27 cellular contexts compared by ENCODE assay signal in genomic region chr12:124375789-124376175, GRCh38.
"Had no signal": no experiment of that assay in that cellular context is flagged by ENCODE, and none has a peak within 500 bp of the region (broad histone marks: within the 10 kb centered on the region; RNA-seq: fewer than 3 reads in every experiment).

No MANE protein-coding gene starts in this region.

- H3K4me3 ChIP-seq: body of pancreas, SJCRH30 had no signal

- H3K36me3 Mint-ChIP-seq: activated CD8-positive, alpha-beta memory T cell treated with anti-CD3 and anti-CD28 coated beads, Interleukin-2, amount 10 ng/mL, durations not matched to agents 7 days and 5 days; activated naive CD4-positive, alpha-beta T cell treated with anti-CD3 and anti-CD28 coated beads, Interleukin-2, amount 50 U/mL, for 24 hours had no signal

- H3K4me1 Mint-ChIP-seq: activated CD8-positive, alpha-beta memory T cell treated with anti-CD3 and anti-CD28 coated beads, Interleukin-2, amount 10 ng/mL, durations not matched to agents 7 days and 5 days; activated naive CD4-positive, alpha-beta T cell treated with anti-CD3 and anti-CD28 coated beads, Interleukin-2, amount 50 U/mL, for 24 hours; central memory CD8-positive, alpha-beta T cell; WTC11 had no signal

- H3K4me3 Mint-ChIP-seq: activated CD8-positive, alpha-beta memory T cell treated with anti-CD3 and anti-CD28 coated beads, Interleukin-2, amount 10 ng/mL, durations not matched to agents 7 days and 5 days; activated naive CD4-positive, alpha-beta T cell treated with anti-CD3 and anti-CD28 coated beads, Interleukin-2, amount 50 U/mL, for 24 hours; activated T-cell treated with anti-CD3 and anti-CD28 coated beads, Interleukin-2, amount 50 U/mL, for 24 hours; activated T-helper 1 cell treated with anti-CD3 and anti-CD28 coated beads, Interleukin-12 subunit alpha, Interleukin-12 subunit beta, Interleukin-2, Interleukin-4 antibody, amounts not matched to agents 30 ng/mL and 10 ng/mL and 1 ng/mL, durations not matched to agents 14 hours and 24 hours and 36 hours; central memory CD8-positive, alpha-beta T cell; T-helper 1 cell treated with Interleukin-12 subunit alpha and Interleukin-12 subunit beta and Interleukin-4 antibody, amounts not matched to agents 30 μg/mL and 1 μg/mL, for 36 hours; WTC11 had no signal

- H3K27ac Mint-ChIP-seq: activated CD8-positive, alpha-beta memory T cell treated with anti-CD3 and anti-CD28 coated beads, Interleukin-2, amount 10 ng/mL, durations not matched to agents 7 days and 5 days; activated naive CD4-positive, alpha-beta T cell treated with anti-CD3 and anti-CD28 coated beads, Interleukin-2, amount 50 U/mL, for 24 hours; activated T-cell treated with anti-CD3 and anti-CD28 coated beads, Interleukin-2, amount 50 U/mL, for 24 hours; activated T-helper 1 cell treated with anti-CD3 and anti-CD28 coated beads, Interleukin-12 subunit alpha, Interleukin-12 subunit beta, Interleukin-2, Interleukin-4 antibody, amounts not matched to agents 30 ng/mL and 10 ng/mL and 1 ng/mL, durations not matched to agents 14 hours and 24 hours and 36 hours; T-helper 1 cell treated with Interleukin-12 subunit alpha and Interleukin-12 subunit beta and Interleukin-4 antibody, amounts not matched to agents 30 μg/mL and 1 μg/mL, for 36 hours had no signal

- H3K9me3 Mint-ChIP-seq: activated naive CD4-positive, alpha-beta T cell treated with anti-CD3 and anti-CD28 coated beads, Interleukin-2, amount 50 U/mL, for 24 hours; activated T-cell treated with anti-CD3 and anti-CD28 coated beads, Interleukin-2, amount 50 U/mL, for 24 hours; activated T-helper 1 cell treated with anti-CD3 and anti-CD28 coated beads, Interleukin-12 subunit alpha, Interleukin-12 subunit beta, Interleukin-2, Interleukin-4 antibody, amounts not matched to agents 30 ng/mL and 10 ng/mL and 1 ng/mL, durations not matched to agents 14 hours and 24 hours and 36 hours; central memory CD8-positive, alpha-beta T cell; T-helper 1 cell treated with Interleukin-12 subunit alpha and Interleukin-12 subunit beta and Interleukin-4 antibody, amounts not matched to agents 30 μg/mL and 1 μg/mL, for 36 hours; WTC11 had no signal

- DNase-seq: activated CD4-positive, alpha-beta T cell treated with anti-CD3 and anti-CD28 coated beads for 48 hours; activated CD4-positive, alpha-beta T cell treated with anti-CD3 and anti-CD28 coated beads, Interleukin-2, amount 50 U/mL, for 4 hours; activated CD4-positive, CD25-positive, alpha-beta regulatory T cell treated with anti-CD3 and anti-CD28 coated beads, Interleukin-2, amount 50 U/mL, for 72 hours; activated CD8-positive, alpha-beta memory T cell treated with anti-CD3 and anti-CD28 coated beads, Interleukin-2, amount 10 ng/mL, durations not matched to agents 7 days and 5 days; activated effector memory CD4-positive, alpha-beta T cell treated with Interleukin-2 at 50 U/mL for 16 hours; activated naive CD4-positive, alpha-beta T cell; activated T-cell treated with anti-CD3 and anti-CD28 coated beads, Interleukin-2, amount 50 U/mL, for 24 hours; aorta; body of pancreas; Kasumi-1; KBM-7; NCI-H1105 treated with DMSO at 0.1 percent for 48 hours; NCI-H1930; NCI-H2171; NCI-H2227 treated with DMSO at 0.1 percent for 48 hours; NCI-H446 treated with DMSO at 0.1 percent for 48 hours; NCI-H524 treated with DMSO at 0.1 percent for 48 hours; NCI-H774; Right ventricle myocardium superior; RPMI8226; SJCRH30; T-helper 9 cell had no signal

- H3K9me3 ChIP-seq: body of pancreas, SJCRH30 had no signal

- H3K27ac ChIP-seq: body of pancreas, SJCRH30 had no signal

- H3K4me1 ChIP-seq: SJCRH30 had no signal

- H3K27me3 ChIP-seq: body of pancreas, SJCRH30 had no signal

- H3K27me3 Mint-ChIP-seq: activated CD8-positive, alpha-beta memory T cell treated with anti-CD3 and anti-CD28 coated beads, Interleukin-2, amount 10 ng/mL, durations not matched to agents 7 days and 5 days; activated naive CD4-positive, alpha-beta T cell treated with anti-CD3 and anti-CD28 coated beads, Interleukin-2, amount 50 U/mL, for 24 hours; activated T-cell treated with anti-CD3 and anti-CD28 coated beads, Interleukin-2, amount 50 U/mL, for 24 hours; central memory CD8-positive, alpha-beta T cell had no signal
